Comparison of ENCODE assay signal across 23 cellular contexts in genomic region chr12:25013061-25013460, GRCh38.
"Had no signal": no experiment of that assay in that cellular context is flagged by ENCODE, and none has a peak within 500 bp of the region (broad histone marks: within the 10 kb centered on the region; RNA-seq: fewer than 3 reads in every experiment).

No MANE protein-coding gene starts in this region.

- H3K36me3 ChIP-seq: neural progenitor cell, ovary, right lobe of liver, sigmoid colon, stomach, tibial artery, transverse colon, upper lobe of left lung, vagina had no signal

- ATAC-seq: natural killer cell; psoas muscle; right cardiac atrium; right lobe of liver; stimulated activated effector memory CD8-positive, alpha-beta T cell treated with anti-CD3 and anti-CD28 coated beads, Interleukin-12 subunit alpha, Interleukin-12 subunit beta, amount 100 ng/mL, for 72 hours; stimulated activated naive B cell treated with anti-CD40 and anti-IgM and Interleukin-4, amounts not matched to agents 10 μg/mL and 1 μg/mL and 100 μg/mL, for 72 hours had no signal

- H2AFZ ChIP-seq: neural progenitor cell, parathyroid adenoma had no signal

- H3K9ac ChIP-seq: neural progenitor cell, parathyroid adenoma had no signal

- H3K4me1 ChIP-seq: neural progenitor cell, parathyroid adenoma, psoas muscle, right lobe of liver, sigmoid colon, stomach, testis, transverse colon, upper lobe of left lung, vagina had no signal

- H3K79me2 ChIP-seq: parathyroid adenoma had no signal

- H3K27me3 ChIP-seq: neural progenitor cell, ovary, right lobe of liver, sigmoid colon, stomach, testis, tibial artery, transverse colon, upper lobe of left lung, vagina had no signal

- H3K9me3 ChIP-seq: ovary, psoas muscle, right lobe of liver, sigmoid colon, stomach, testis, tibial artery, transverse colon, upper lobe of left lung, vagina had no signal

- H3K27ac ChIP-seq: neural progenitor cell, ovary, parathyroid adenoma, psoas muscle, right lobe of liver, sigmoid colon, stomach, testis, tibial artery, transverse colon, upper lobe of left lung, vagina had no signal

- H3K4me3 ChIP-seq: neural progenitor cell, ovary, psoas muscle, right lobe of liver, sigmoid colon, stomach, testis, tibial artery, transverse colon, upper lobe of left lung, vagina had no signal

- H3K4me2 ChIP-seq: neural progenitor cell had no signal

- DNase-seq: natural killer cell; occipital lobe; ovary; psoas muscle; right cardiac atrium; right lobe of liver; sigmoid colon; small intestine; stimulated activated CD4-positive, alpha-beta T cell treated with anti-CD3 and anti-CD28 coated beads, Interleukin-15, amount 100 ng/mL, for 24 hours; stimulated activated CD4-positive, alpha-beta T cell treated with anti-CD3 and anti-CD28 coated beads, Interleukin-2, amount 100 ng/mL, for 24 hours; stimulated activated CD4-positive, alpha-beta T cell treated with anti-CD3 and anti-CD28 coated beads, Interleukin-2, amount 100 ng/mL, for 48 hours; stimulated activated CD4-positive, alpha-beta T cell treated with anti-CD3 and anti-CD28 coated beads, Interleukin-4, amount 100 ng/mL, for 24 hours; stimulated activated naive B cell treated with anti-CD40 and anti-IgM and Interleukin-4, amounts not matched to agents 10 μg/mL and 1 μg/mL and 100 μg/mL, for 72 hours; stimulated activated naive CD4-positive, alpha-beta T cell treated with Interleukin-2 at 50 U/mL for 16 hours; stomach; testis; tibial artery; transverse colon; upper lobe of left lung had no signal
